Comparison of ENCODE assay signal across 1 cellular context in the genomic region with DNA sequence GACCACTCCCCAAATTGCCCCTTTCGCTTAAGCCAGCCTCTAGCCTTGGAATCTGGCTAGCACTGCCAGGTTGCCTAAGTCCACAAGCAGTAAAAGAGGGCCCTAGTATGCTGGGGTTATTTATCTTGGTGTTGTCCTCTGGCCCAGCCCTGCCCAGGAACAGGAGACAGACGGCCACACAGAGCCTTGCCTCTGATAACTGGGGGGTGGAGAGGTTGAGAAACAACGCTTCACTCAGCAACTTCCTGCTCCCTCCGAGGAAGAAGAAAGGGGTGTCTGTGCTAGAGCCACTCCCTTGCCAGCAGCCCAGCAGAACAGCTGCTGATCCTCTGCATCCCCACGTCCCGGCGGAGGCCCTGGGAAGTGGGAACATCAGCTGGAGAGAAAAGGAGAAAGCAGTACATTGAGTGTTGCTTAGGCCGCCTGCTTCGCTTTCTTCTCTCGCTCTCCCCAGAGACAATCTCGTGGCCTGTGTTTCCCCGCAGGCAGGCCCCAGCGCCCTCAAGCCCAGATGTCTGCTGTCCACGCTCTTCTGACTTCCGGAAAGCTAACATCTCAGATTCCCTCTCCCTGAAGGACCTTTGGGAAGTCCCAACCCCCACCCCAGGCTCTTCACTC.
TF ChIP-seq lines count a peak whose summit lies in the region.

No MANE protein-coding gene starts in this region.

TF ChIP-seq in HepG2, 621 proteins besides CTCF, POLR2A, EP300 and RAD21 (continued from another document and continues in another):
- no peak for TF ChIP-seq ZNF569 (CRISPR knock-in tag; IDR thresholded peaks at IDR 0.05; ENCODE audit: borderline replicate concordance)
- TF ChIP-seq ZNF34 (CRISPR knock-in tag; IDR thresholded peaks at IDR 0.05; ENCODE audit: borderline replicate concordance), result no peak
- no peak for TF ChIP-seq DNMT1 (CRISPR knock-in tag; IDR thresholded peaks at IDR 0.05)
- TF ChIP-seq, protein P1, sequence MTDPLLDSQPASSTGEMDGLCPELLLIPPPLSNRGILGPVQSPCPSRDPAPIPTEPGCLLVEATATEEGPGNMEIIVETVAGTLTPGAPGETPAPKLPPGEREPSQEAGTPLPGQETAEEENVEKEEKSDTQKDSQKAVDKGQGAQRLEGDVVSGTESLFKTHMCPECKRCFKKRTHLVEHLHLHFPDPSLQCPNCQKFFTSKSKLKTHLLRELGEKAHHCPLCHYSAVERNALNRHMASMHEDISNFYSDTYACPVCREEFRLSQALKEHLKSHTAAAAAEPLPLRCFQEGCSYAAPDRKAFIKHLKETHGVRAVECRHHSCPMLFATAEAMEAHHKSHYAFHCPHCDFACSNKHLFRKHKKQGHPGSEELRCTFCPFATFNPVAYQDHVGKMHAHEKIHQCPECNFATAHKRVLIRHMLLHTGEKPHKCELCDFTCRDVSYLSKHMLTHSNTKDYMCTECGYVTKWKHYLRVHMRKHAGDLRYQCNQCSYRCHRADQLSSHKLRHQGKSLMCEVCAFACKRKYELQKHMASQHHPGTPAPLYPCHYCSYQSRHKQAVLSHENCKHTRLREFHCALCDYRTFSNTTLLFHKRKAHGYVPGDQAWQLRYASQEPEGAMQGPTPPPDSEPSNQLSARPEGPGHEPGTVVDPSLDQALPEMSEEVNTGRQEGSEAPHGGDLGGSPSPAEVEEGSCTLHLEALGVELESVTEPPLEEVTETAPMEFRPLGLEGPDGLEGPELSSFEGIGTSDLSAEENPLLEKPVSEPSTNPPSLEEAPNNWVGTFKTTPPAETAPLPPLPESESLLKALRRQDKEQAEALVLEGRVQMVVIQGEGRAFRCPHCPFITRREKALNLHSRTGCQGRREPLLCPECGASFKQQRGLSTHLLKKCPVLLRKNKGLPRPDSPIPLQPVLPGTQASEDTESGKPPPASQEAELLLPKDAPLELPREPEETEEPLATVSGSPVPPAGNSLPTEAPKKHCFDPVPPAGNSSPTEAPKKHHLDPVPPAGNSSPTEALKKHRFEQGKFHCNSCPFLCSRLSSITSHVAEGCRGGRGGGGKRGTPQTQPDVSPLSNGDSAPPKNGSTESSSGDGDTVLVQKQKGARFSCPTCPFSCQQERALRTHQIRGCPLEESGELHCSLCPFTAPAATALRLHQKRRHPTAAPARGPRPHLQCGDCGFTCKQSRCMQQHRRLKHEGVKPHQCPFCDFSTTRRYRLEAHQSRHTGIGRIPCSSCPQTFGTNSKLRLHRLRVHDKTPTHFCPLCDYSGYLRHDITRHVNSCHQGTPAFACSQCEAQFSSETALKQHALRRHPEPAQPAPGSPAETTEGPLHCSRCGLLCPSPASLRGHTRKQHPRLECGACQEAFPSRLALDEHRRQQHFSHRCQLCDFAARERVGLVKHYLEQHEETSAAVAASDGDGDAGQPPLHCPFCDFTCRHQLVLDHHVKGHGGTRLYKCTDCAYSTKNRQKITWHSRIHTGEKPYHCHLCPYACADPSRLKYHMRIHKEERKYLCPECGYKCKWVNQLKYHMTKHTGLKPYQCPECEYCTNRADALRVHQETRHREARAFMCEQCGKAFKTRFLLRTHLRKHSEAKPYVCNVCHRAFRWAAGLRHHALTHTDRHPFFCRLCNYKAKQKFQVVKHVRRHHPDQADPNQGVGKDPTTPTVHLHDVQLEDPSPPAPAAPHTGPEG (CRISPR knock-in tag; IDR thresholded peaks at IDR 0.05), result no peak
- TF ChIP-seq ATF1 (CRISPR knock-in tag; IDR thresholded peaks at IDR 0.05), result no peak
- TF ChIP-seq, protein P2, sequence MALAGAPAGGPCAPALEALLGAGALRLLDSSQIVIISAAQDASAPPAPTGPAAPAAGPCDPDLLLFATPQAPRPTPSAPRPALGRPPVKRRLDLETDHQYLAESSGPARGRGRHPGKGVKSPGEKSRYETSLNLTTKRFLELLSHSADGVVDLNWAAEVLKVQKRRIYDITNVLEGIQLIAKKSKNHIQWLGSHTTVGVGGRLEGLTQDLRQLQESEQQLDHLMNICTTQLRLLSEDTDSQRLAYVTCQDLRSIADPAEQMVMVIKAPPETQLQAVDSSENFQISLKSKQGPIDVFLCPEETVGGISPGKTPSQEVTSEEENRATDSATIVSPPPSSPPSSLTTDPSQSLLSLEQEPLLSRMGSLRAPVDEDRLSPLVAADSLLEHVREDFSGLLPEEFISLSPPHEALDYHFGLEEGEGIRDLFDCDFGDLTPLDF (CRISPR knock-in tag; IDR thresholded peaks at IDR 0.05), result no peak
- TF ChIP-seq YY1 (IDR thresholded peaks at IDR 0.05; ENCODE audit: insufficient read depth, insufficient replicate concordance, low read depth, low read length), result no peak
- no peak for TF ChIP-seq MED1 (CRISPR knock-in tag; IDR thresholded peaks at IDR 0.05)
- TF ChIP-seq ZNF468 (CRISPR knock-in tag; IDR thresholded peaks at IDR 0.05), result no peak
- TF ChIP-seq ZNF570 (CRISPR knock-in tag; IDR thresholded peaks at IDR 0.05; ENCODE audit: borderline replicate concordance), result no peak
- 0 out of 2 replicates have a peak, but pooled peaks have one; percentile 78 for TF ChIP-seq ZNF430 (CRISPR knock-in tag; IDR thresholded peaks at IDR 0.05)
- TF ChIP-seq RFXANK (CRISPR knock-in tag; IDR thresholded peaks at IDR 0.05), result no peak
- no peak for TF ChIP-seq ZNF713 (CRISPR knock-in tag; IDR thresholded peaks at IDR 0.05)
- TF ChIP-seq GTF2F1 (IDR thresholded peaks at IDR 0.05; ENCODE audit: low read length), result no peak
- TF ChIP-seq GZF1 (CRISPR knock-in tag; IDR thresholded peaks at IDR 0.05), result 0 out of 2 replicates have a peak, but pooled peaks have one; percentile 51
- TF ChIP-seq GATAD1 (CRISPR knock-in tag; IDR thresholded peaks at IDR 0.05), result no peak
- TF ChIP-seq ZNF562 (CRISPR knock-in tag; IDR thresholded peaks at IDR 0.05; ENCODE audit: borderline replicate concordance), result no peak
- TF ChIP-seq ZNF101 (CRISPR knock-in tag; IDR thresholded peaks at IDR 0.05; ENCODE audit: borderline replicate concordance, low read depth), result no peak
- TF ChIP-seq RBAK (CRISPR knock-in tag; IDR thresholded peaks at IDR 0.05), result no peak
- TF ChIP-seq ZNF567 (CRISPR knock-in tag; IDR thresholded peaks at IDR 0.05; ENCODE audit: borderline replicate concordance), result no peak
- TF ChIP-seq MBD4 (IDR thresholded peaks at IDR 0.05; ENCODE audit: borderline replicate concordance, low read length), result no peak
- TF ChIP-seq ZNF577 (CRISPR knock-in tag; IDR thresholded peaks at IDR 0.05; ENCODE audit: borderline replicate concordance, low read depth), result no peak
- no peak; the same call in 1 of the 2 replicates for TF ChIP-seq ZNF724P (CRISPR knock-in tag; IDR thresholded peaks at IDR 0.05; ENCODE audit: borderline replicate concordance)
- TF ChIP-seq, protein P3, sequence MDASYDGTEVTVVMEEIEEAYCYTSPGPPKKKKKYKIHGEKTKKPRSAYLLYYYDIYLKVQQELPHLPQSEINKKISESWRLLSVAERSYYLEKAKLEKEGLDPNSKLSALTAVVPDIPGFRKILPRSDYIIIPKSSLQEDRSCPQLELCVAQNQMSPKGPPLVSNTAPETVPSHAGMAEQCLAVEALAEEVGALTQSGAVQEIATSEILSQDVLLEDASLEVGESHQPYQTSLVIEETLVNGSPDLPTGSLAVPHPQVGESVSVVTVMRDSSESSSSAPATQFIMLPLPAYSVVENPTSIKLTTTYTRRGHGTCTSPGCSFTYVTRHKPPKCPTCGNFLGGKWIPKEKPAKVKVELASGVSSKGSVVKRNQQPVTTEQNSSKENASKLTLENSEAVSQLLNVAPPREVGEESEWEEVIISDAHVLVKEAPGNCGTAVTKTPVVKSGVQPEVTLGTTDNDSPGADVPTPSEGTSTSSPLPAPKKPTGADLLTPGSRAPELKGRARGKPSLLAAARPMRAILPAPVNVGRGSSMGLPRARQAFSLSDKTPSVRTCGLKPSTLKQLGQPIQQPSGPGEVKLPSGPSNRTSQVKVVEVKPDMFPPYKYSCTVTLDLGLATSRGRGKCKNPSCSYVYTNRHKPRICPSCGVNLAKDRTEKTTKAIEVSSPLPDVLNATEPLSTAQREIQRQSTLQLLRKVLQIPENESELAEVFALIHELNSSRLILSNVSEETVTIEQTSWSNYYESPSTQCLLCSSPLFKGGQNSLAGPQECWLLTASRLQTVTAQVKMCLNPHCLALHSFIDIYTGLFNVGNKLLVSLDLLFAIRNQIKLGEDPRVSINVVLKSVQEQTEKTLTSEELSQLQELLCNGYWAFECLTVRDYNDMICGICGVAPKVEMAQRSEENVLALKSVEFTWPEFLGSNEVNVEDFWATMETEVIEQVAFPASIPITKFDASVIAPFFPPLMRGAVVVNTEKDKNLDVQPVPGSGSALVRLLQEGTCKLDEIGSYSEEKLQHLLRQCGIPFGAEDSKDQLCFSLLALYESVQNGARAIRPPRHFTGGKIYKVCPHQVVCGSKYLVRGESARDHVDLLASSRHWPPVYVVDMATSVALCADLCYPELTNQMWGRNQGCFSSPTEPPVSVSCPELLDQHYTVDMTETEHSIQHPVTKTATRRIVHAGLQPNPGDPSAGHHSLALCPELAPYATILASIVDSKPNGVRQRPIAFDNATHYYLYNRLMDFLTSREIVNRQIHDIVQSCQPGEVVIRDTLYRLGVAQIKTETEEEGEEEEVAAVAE (CRISPR knock-in tag; IDR thresholded peaks at IDR 0.05; ENCODE audit: borderline replicate concordance), result no peak
- TF ChIP-seq ZNF557 (CRISPR knock-in tag; IDR thresholded peaks at IDR 0.05), result no peak
- no peak for TF ChIP-seq ZNF550 (CRISPR knock-in tag; IDR thresholded peaks at IDR 0.05; ENCODE audit: borderline replicate concordance)
- TF ChIP-seq HOXD1 (CRISPR knock-in tag; IDR thresholded peaks at IDR 0.05), result no peak
- TF ChIP-seq TBP (CRISPR knock-in tag; IDR thresholded peaks at IDR 0.05), result no peak
- peak; percentile 74; the same call in 1 of the 2 replicates for TF ChIP-seq ZNF232 (CRISPR knock-in tag; IDR thresholded peaks at IDR 0.05; ENCODE audit: borderline replicate concordance)
- TF ChIP-seq DR1 (CRISPR knock-in tag; IDR thresholded peaks at IDR 0.05), result no peak
- TF ChIP-seq, protein P4, sequence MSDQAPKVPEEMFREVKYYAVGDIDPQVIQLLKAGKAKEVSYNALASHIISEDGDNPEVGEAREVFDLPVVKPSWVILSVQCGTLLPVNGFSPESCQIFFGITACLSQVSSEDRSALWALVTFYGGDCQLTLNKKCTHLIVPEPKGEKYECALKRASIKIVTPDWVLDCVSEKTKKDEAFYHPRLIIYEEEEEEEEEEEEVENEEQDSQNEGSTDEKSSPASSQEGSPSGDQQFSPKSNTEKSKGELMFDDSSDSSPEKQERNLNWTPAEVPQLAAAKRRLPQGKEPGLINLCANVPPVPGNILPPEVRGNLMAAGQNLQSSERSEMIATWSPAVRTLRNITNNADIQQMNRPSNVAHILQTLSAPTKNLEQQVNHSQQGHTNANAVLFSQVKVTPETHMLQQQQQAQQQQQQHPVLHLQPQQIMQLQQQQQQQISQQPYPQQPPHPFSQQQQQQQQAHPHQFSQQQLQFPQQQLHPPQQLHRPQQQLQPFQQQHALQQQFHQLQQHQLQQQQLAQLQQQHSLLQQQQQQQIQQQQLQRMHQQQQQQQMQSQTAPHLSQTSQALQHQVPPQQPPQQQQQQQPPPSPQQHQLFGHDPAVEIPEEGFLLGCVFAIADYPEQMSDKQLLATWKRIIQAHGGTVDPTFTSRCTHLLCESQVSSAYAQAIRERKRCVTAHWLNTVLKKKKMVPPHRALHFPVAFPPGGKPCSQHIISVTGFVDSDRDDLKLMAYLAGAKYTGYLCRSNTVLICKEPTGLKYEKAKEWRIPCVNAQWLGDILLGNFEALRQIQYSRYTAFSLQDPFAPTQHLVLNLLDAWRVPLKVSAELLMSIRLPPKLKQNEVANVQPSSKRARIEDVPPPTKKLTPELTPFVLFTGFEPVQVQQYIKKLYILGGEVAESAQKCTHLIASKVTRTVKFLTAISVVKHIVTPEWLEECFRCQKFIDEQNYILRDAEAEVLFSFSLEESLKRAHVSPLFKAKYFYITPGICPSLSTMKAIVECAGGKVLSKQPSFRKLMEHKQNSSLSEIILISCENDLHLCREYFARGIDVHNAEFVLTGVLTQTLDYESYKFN (CRISPR knock-in tag; conservative IDR thresholded peaks at IDR 0.05), result peak; percentile 62
- TF ChIP-seq FOXK2 (IDR thresholded peaks at IDR 0.05), result no peak; the same call in 1 of the 2 replicates
- no peak for TF ChIP-seq ZNF543 (CRISPR knock-in tag; IDR thresholded peaks at IDR 0.05)
- TF ChIP-seq SRY (CRISPR knock-in tag; IDR thresholded peaks at IDR 0.05), result peak; percentile 42; the same call in 1 of the 2 replicates
- TF ChIP-seq TEAD3 (CRISPR knock-in tag; optimal IDR thresholded peaks at IDR 0.05; ENCODE audit: borderline replicate concordance), result peak; percentile 66
- no peak for TF ChIP-seq ZNF773 (CRISPR knock-in tag; IDR thresholded peaks at IDR 0.05; ENCODE audit: borderline replicate concordance)
- no peak for TF ChIP-seq SETDB1 (CRISPR knock-in tag; IDR thresholded peaks at IDR 0.05; ENCODE audit: borderline replicate concordance)
- no peak for TF ChIP-seq ZBTB3 (CRISPR knock-in tag; IDR thresholded peaks at IDR 0.05; ENCODE audit: borderline replicate concordance, low read depth)
- TF ChIP-seq, protein P5, sequence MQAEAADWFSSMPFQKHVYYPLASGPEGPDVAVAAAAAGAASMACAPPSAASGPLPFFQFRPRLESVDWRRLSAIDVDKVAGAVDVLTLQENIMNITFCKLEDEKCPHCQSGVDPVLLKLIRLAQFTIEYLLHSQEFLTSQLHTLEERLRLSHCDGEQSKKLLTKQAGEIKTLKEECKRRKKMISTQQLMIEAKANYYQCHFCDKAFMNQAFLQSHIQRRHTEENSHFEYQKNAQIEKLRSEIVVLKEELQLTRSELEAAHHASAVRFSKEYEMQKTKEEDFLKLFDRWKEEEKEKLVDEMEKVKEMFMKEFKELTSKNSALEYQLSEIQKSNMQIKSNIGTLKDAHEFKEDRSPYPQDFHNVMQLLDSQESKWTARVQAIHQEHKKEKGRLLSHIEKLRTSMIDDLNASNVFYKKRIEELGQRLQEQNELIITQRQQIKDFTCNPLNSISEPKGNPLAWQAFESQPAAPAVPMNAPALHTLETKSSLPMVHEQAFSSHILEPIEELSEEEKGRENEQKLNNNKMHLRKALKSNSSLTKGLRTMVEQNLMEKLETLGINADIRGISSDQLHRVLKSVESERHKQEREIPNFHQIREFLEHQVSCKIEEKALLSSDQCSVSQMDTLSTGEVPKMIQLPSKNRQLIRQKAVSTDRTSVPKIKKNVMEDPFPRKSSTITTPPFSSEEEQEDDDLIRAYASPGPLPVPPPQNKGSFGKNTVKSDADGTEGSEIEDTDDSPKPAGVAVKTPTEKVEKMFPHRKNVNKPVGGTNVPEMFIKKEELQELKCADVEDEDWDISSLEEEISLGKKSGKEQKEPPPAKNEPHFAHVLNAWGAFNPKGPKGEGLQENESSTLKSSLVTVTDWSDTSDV (CRISPR knock-in tag; IDR thresholded peaks at IDR 0.05), result no peak
- TF ChIP-seq, protein P6, sequence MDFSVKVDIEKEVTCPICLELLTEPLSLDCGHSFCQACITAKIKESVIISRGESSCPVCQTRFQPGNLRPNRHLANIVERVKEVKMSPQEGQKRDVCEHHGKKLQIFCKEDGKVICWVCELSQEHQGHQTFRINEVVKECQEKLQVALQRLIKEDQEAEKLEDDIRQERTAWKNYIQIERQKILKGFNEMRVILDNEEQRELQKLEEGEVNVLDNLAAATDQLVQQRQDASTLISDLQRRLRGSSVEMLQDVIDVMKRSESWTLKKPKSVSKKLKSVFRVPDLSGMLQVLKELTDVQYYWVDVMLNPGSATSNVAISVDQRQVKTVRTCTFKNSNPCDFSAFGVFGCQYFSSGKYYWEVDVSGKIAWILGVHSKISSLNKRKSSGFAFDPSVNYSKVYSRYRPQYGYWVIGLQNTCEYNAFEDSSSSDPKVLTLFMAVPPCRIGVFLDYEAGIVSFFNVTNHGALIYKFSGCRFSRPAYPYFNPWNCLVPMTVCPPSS (IDR thresholded peaks at IDR 0.05), result no peak
- TF ChIP-seq ZNF777 (CRISPR knock-in tag; IDR thresholded peaks at IDR 0.05), result no peak
- no peak for TF ChIP-seq TSC22D2 (CRISPR knock-in tag; IDR thresholded peaks at IDR 0.05; ENCODE audit: borderline replicate concordance)
- no peak for TF ChIP-seq CC2D1A (CRISPR knock-in tag; IDR thresholded peaks at IDR 0.05)
- TF ChIP-seq MTF2 (CRISPR knock-in tag; IDR thresholded peaks at IDR 0.05; ENCODE audit: borderline replicate concordance), result no peak
- no peak for TF ChIP-seq ETV6 (CRISPR knock-in tag; conservative IDR thresholded peaks at IDR 0.05)
- TF ChIP-seq ZNF354B (CRISPR knock-in tag; IDR thresholded peaks at IDR 0.05), result no peak
